In the genomic region with DNA sequence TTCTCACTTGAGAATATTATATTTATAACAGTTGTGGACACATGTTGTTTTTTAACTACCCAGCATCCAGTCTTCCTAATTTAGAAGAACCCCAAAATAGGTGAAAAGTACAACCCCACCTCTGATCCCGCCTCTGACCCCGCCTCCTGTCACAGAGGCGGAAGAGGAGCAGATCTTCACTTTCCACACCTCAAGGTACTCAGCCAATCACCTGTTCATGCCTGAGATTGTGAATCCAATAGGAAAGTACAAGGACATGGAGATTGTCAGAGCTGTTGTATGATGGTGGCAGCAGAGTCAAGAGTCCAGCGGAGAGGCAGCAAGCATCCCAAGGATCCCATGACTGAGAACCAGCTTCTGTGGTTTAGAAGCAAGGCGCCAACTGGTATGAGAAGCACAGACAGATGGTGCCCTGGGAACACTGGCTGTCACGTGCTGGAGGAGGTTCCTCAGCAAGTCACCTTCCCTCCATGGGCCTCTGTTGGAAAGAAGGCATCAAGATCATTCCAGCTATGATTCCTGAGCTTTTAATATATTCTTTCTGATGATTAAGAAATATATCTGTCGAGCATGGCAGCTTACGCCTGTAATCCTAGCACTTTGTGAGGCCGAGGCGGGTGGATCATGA, we compare ENCODE assay signal across 2 cellular contexts.
TF ChIP-seq lines count a peak whose summit lies in the region.

No MANE protein-coding gene starts in this region.

TF ChIP-seq in IMR-90, 13 proteins besides CTCF, POLR2A, EP300 and RAD21:
- TF ChIP-seq NFE2L2 (IDR thresholded peaks at IDR 0.05; ENCODE audit: low read depth, low read length) (no peak), CEBPB (IDR thresholded peaks at IDR 0.05; ENCODE audit: low read depth, low read length) (no peak), ELK1 (IDR thresholded peaks at IDR 0.05; ENCODE audit: borderline replicate concordance, low read depth, low read length) (no peak), MAZ (IDR thresholded peaks at IDR 0.05; ENCODE audit: borderline replicate concordance, low read depth, low read length) (no peak), BHLHE40 (IDR thresholded peaks at IDR 0.05; ENCODE audit: low read depth, low read length) (no peak), RFX5 (IDR thresholded peaks at IDR 0.05; ENCODE audit: low read depth, low read length) (no peak), FOS (IDR thresholded peaks at IDR 0.05; ENCODE audit: low read depth, low read length) (no peak), RCOR1 (IDR thresholded peaks at IDR 0.05; ENCODE audit: insufficient replicate concordance, low read length) (no peak), USF2 (IDR thresholded peaks at IDR 0.05; ENCODE audit: low read depth, low read length) (no peak), CHD1 (IDR thresholded peaks at IDR 0.05; ENCODE audit: low read depth, low read length) (no peak), SMC3 (IDR thresholded peaks at IDR 0.05; ENCODE audit: low read depth, low read length) (no peak), MXI1 (IDR thresholded peaks at IDR 0.05; ENCODE audit: borderline replicate concordance, low read depth, low read length) (no peak), MAFK (IDR thresholded peaks at IDR 0.05; ENCODE audit: low read depth, low read length) (no peak)

TF ChIP-seq in K562, 482 proteins besides CTCF, POLR2A, EP300 and RAD21 (continues in another document):
- TF ChIP-seq VEZF1 (CRISPR knock-in tag; IDR thresholded peaks at IDR 0.05) (0 out of 2 replicates have a peak, but pooled peaks have one; percentile 7), FOXP1 (CRISPR knock-in tag; IDR thresholded peaks at IDR 0.05) (no peak), HNRNPLL (IDR thresholded peaks at IDR 0.05; ENCODE audit: low read depth, low read length, poor library complexity, severe bottlenecking) (no peak), CREBBP (IDR thresholded peaks at IDR 0.05; ENCODE audit: low read depth, low read length) (no peak), ZNF449 (CRISPR knock-in tag; IDR thresholded peaks at IDR 0.05) (no peak), GABPB2 (CRISPR knock-in tag; conservative IDR thresholded peaks at IDR 0.05) (no peak), ZBTB7A (IDR thresholded peaks at IDR 0.05; ENCODE audit: borderline replicate concordance, control insufficient read depth, low read depth, low read length) (no peak), POLR3A (IDR thresholded peaks at IDR 0.05; ENCODE audit: borderline replicate concordance, extremely low read depth, insufficient read depth, insufficient read length) (no peak), CEBPB (tag; IDR thresholded peaks at IDR 0.05) (peak; percentile 3; the same call in 1 of the 2 replicates), TEAD2 (tag; IDR thresholded peaks at IDR 0.05) (no peak), POLR2AphosphoS2 (IDR thresholded peaks at IDR 0.05; ENCODE audit: low read length) (no peak), TCF7L2 (IDR thresholded peaks at IDR 0.05; ENCODE audit: low read depth, low read length) (no peak), CBFA2T2 (conservative IDR thresholded peaks at IDR 0.05) (no peak), YY1 (IDR thresholded peaks at IDR 0.05; ENCODE audit: borderline replicate concordance in 1 of 3, control insufficient read depth in 1 of 3, extremely low read depth in 1 of 3, insufficient read depth in 3 of 3, insufficient read length in 1 of 3, insufficient replicate concordance in 2 of 3, low read depth in 1 of 3, low read length in 2 of 3) (no peak), NFYB (IDR thresholded peaks at IDR 0.05; ENCODE audit: extremely low read depth, insufficient read length) (peak; percentile 31), KLF13 (tag; IDR thresholded peaks at IDR 0.05; ENCODE audit: borderline replicate concordance, low read depth) (no peak), E2F6 (IDR thresholded peaks at IDR 0.05; ENCODE audit: borderline replicate concordance in 1 of 2, extremely low read depth in 1 of 2, insufficient read depth in 1 of 2, insufficient read length in 1 of 2, low read depth in 1 of 2, low read length in 1 of 2, poor library complexity in 1 of 2, severe bottlenecking in 1 of 2) (peak in 1 of 2 experiments; percentile 36), STAT5B (CRISPR knock-in tag; IDR thresholded peaks at IDR 0.05) (no peak), RB1 (IDR thresholded peaks at IDR 0.05; ENCODE audit: low read depth) (no peak), CC2D1A (IDR thresholded peaks at IDR 0.05) (no peak), SMAD4 (CRISPR knock-in tag; conservative IDR thresholded peaks at IDR 0.05) (no peak), ZNF175 (CRISPR knock-in tag; IDR thresholded peaks at IDR 0.05; ENCODE audit: low read depth) (peak; percentile 67; the same call in 1 of the 2 replicates), FOXJ3 (CRISPR knock-in tag; IDR thresholded peaks at IDR 0.05) (no peak), PRDM10 (IDR thresholded peaks at IDR 0.05; ENCODE audit: partially characterized antibody) (no peak), SRSF7 (optimal IDR thresholded peaks at IDR 0.05; ENCODE audit: low read depth, low read length) (no peak), SREBF1 (IDR thresholded peaks at IDR 0.05; ENCODE audit: borderline replicate concordance, low read depth, low read length) (no peak), NR2F6 (CRISPR knock-in tag; IDR thresholded peaks at IDR 0.05) (no peak), MYBL2 (IDR thresholded peaks at IDR 0.05; ENCODE audit: low read depth) (no peak), MYBL2 (CRISPR knock-in tag; IDR thresholded peaks at IDR 0.05; ENCODE audit: borderline replicate concordance) (no peak), SIRT6 (IDR thresholded peaks at IDR 0.05; ENCODE audit: low read depth, low read length) (no peak), ZNF184 (CRISPR knock-in tag; IDR thresholded peaks at IDR 0.05) (no peak), HMGN3 (IDR thresholded peaks at IDR 0.05; ENCODE audit: borderline replicate concordance, extremely low read depth, insufficient read length, low read depth, low read length) (no peak), CHD2 (IDR thresholded peaks at IDR 0.05; ENCODE audit: low read depth, low read length) (no peak), NCOR1 (IDR thresholded peaks at IDR 0.05) (no peak), ZNF57 (CRISPR knock-in tag; IDR thresholded peaks at IDR 0.05) (no peak)
- TF ChIP-seq, protein P1, sequence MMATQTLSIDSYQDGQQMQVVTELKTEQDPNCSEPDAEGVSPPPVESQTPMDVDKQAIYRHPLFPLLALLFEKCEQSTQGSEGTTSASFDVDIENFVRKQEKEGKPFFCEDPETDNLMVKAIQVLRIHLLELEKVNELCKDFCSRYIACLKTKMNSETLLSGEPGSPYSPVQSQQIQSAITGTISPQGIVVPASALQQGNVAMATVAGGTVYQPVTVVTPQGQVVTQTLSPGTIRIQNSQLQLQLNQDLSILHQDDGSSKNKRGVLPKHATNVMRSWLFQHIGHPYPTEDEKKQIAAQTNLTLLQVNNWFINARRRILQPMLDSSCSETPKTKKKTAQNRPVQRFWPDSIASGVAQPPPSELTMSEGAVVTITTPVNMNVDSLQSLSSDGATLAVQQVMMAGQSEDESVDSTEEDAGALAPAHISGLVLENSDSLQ (IDR thresholded peaks at IDR 0.05), result peak; percentile 41
- TF ChIP-seq, protein P2, sequence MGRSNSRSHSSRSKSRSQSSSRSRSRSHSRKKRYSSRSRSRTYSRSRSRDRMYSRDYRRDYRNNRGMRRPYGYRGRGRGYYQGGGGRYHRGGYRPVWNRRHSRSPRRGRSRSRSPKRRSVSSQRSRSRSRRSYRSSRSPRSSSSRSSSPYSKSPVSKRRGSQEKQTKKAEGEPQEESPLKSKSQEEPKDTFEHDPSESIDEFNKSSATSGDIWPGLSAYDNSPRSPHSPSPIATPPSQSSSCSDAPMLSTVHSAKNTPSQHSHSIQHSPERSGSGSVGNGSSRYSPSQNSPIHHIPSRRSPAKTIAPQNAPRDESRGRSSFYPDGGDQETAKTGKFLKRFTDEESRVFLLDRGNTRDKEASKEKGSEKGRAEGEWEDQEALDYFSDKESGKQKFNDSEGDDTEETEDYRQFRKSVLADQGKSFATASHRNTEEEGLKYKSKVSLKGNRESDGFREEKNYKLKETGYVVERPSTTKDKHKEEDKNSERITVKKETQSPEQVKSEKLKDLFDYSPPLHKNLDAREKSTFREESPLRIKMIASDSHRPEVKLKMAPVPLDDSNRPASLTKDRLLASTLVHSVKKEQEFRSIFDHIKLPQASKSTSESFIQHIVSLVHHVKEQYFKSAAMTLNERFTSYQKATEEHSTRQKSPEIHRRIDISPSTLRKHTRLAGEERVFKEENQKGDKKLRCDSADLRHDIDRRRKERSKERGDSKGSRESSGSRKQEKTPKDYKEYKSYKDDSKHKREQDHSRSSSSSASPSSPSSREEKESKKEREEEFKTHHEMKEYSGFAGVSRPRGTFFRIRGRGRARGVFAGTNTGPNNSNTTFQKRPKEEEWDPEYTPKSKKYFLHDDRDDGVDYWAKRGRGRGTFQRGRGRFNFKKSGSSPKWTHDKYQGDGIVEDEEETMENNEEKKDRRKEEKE (IDR thresholded peaks at IDR 0.05; ENCODE audit: borderline replicate concordance in 1 of 2, control insufficient read depth in 1 of 2, low read depth in 2 of 2, low read length in 1 of 2), result no peak
- TF ChIP-seq, protein P3, sequence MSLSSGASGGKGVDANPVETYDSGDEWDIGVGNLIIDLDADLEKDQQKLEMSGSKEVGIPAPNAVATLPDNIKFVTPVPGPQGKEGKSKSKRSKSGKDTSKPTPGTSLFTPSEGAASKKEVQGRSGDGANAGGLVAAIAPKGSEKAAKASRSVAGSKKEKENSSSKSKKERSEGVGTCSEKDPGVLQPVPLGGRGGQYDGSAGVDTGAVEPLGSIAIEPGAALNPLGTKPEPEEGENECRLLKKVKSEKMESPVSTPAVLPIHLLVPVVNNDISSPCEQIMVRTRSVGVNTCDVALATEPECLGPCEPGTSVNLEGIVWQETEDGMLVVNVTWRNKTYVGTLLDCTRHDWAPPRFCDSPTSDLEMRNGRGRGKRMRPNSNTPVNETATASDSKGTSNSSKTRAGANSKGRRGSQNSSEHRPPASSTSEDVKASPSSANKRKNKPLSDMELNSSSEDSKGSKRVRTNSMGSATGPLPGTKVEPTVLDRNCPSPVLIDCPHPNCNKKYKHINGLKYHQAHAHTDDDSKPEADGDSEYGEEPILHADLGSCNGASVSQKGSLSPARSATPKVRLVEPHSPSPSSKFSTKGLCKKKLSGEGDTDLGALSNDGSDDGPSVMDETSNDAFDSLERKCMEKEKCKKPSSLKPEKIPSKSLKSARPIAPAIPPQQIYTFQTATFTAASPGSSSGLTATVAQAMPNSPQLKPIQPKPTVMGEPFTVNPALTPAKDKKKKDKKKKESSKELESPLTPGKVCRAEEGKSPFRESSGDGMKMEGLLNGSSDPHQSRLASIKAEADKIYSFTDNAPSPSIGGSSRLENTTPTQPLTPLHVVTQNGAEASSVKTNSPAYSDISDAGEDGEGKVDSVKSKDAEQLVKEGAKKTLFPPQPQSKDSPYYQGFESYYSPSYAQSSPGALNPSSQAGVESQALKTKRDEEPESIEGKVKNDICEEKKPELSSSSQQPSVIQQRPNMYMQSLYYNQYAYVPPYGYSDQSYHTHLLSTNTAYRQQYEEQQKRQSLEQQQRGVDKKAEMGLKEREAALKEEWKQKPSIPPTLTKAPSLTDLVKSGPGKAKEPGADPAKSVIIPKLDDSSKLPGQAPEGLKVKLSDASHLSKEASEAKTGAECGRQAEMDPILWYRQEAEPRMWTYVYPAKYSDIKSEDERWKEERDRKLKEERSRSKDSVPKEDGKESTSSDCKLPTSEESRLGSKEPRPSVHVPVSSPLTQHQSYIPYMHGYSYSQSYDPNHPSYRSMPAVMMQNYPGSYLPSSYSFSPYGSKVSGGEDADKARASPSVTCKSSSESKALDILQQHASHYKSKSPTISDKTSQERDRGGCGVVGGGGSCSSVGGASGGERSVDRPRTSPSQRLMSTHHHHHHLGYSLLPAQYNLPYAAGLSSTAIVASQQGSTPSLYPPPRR (CRISPR knock-in tag; IDR thresholded peaks at IDR 0.05; ENCODE audit: borderline replicate concordance), result no peak
